ENCODE assay signal across 1 cellular context in genomic region chr2:95063401-95063958, GRCh38.
TF ChIP-seq lines count a peak whose summit lies in the region.

No MANE protein-coding gene starts in this region.

TF ChIP-seq in GM12878, 131 proteins besides CTCF, POLR2A, EP300 and RAD21 (continued from another document):
- TF ChIP-seq RELB (IDR thresholded peaks at IDR 0.05; ENCODE audit: low read depth) (peak; percentile 63; the same call in 1 of the 2 replicates), CHD2 (IDR thresholded peaks at IDR 0.05; ENCODE audit: borderline replicate concordance, low read depth, low read length) (no peak), MEF2A (IDR thresholded peaks at IDR 0.05; ENCODE audit: insufficient read depth, low read depth, low read length) (no peak)
TF ChIP-seq in GM12878: peak in this region for 5.
